Comparison of ENCODE assay signal across 13 cellular contexts in the genomic region with DNA sequence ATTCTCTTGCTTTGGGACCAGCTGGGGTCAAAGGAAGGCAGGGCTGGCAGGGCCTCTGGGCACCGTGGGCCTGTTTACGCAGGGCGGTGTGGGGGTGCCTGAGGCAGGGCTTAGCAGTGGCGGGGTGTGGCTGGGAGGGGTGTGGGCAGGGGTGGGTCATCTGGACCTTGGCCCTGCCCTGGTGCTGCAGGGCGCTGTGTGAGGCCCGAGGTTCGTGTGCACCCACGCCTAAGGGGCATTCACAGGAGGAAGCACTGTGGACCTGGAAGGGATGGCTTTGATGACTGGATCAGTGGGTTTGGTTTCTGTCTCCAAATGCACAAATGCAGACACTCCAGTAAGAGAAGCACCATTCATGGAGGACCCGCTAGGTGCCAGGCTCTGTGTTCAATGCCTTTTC. TPM values are rescaled to one million over a fixed set of nuclear protein-coding genes. Genes with fewer than 3 reads are reported as not detected.
"Had no signal": no experiment of that assay in that cellular context is flagged by ENCODE, and none has a peak within 500 bp of the region (broad histone marks: within the 10 kb centered on the region; RNA-seq: fewer than 3 reads in every experiment).

No MANE protein-coding gene starts in this region.

- H3K27ac ChIP-seq: gastroesophageal sphincter, VCaP had no signal

- ATAC-seq: activated CD4-positive, alpha-beta T cell treated with anti-CD3 and anti-CD28 coated beads for 36 hours; gastroesophageal sphincter; sciatic nerve; T-cell had no signal

- DNase-seq: activated CD4-positive, alpha-beta memory T cell treated with anti-CD3 and anti-CD28 coated beads, Interleukin-2, amount 10 ng/mL, durations not matched to agents 7 days and 5 days; activated CD4-positive, alpha-beta T cell treated with anti-CD3 and anti-CD28 coated beads for 36 hours; activated gamma-delta T cell treated with Interleukin-2 at 50 U/mL for 16 hours; activated naive CD8-positive, alpha-beta T cell treated with anti-CD3 and anti-CD28 coated beads for 36 hours; activated T-cell treated with anti-CD3 and anti-CD28 coated beads, Interleukin-2, amount 50 U/mL, for 48 hours; effector CD4-positive, alpha-beta T cell; natural killer cell; T-cell had no signal

- H3K36me3 ChIP-seq: gastroesophageal sphincter, prostate gland had no signal

- H3K4me1 ChIP-seq: prostate gland had no signal

- H3K9me3 ChIP-seq: gastroesophageal sphincter, prostate gland had no signal

- H3K4me3 ChIP-seq: gastroesophageal sphincter, prostate gland had no signal

RNA-seq across cellular contexts. Expression of a gene that starts 37.3 kb away (rescaled TPM):
- total RNA-seq: activated CD4-positive, alpha-beta memory T cell treated with anti-CD3 and anti-CD28 coated beads, Interleukin-2, amount 10 ng/mL, durations not matched to agents 7 days and 5 days; activated CD4-positive, alpha-beta T cell treated with anti-CD3 and anti-CD28 coated beads for 36 hours; activated naive CD8-positive, alpha-beta T cell treated with anti-CD3 and anti-CD28 coated beads for 36 hours; endothelial cell of umbilical vein; natural killer cell; sciatic nerve; T-cell had no signal
- polyA plus RNA-seq: endothelial cell of umbilical vein had no signal
